Comparison of ENCODE assay signal across 1 cellular context in the genomic region with DNA sequence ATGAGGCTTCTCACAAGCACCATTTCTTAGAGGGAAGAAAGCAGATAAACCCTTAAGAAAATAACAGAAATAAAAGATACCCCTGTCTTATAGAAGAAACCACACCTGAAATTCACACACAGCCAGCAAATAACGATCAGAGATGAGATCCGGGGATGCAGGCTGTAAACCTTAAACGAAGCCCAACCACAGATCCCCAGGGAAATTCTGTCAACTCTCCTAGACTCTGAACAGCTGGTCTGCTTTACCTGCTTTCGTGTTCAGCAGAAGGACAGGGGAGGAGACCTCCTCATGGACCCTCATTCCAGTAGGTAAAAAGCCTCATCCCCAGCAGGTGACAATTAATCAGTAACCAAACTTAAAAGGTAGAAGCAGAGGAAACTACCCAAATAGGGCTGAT.
TF ChIP-seq lines count a peak whose summit lies in the region.

No MANE protein-coding gene starts in this region.

TF ChIP-seq in WTC11, 78 proteins besides CTCF, POLR2A, EP300 and RAD21 (continued from another document):
- TF ChIP-seq, protein P1, sequence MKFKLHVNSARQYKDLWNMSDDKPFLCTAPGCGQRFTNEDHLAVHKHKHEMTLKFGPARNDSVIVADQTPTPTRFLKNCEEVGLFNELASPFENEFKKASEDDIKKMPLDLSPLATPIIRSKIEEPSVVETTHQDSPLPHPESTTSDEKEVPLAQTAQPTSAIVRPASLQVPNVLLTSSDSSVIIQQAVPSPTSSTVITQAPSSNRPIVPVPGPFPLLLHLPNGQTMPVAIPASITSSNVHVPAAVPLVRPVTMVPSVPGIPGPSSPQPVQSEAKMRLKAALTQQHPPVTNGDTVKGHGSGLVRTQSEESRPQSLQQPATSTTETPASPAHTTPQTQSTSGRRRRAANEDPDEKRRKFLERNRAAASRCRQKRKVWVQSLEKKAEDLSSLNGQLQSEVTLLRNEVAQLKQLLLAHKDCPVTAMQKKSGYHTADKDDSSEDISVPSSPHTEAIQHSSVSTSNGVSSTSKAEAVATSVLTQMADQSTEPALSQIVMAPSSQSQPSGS (CRISPR knock-in tag; IDR thresholded peaks at IDR 0.05; ENCODE audit: borderline replicate concordance, low read depth) = no peak
- TF ChIP-seq, protein P2, sequence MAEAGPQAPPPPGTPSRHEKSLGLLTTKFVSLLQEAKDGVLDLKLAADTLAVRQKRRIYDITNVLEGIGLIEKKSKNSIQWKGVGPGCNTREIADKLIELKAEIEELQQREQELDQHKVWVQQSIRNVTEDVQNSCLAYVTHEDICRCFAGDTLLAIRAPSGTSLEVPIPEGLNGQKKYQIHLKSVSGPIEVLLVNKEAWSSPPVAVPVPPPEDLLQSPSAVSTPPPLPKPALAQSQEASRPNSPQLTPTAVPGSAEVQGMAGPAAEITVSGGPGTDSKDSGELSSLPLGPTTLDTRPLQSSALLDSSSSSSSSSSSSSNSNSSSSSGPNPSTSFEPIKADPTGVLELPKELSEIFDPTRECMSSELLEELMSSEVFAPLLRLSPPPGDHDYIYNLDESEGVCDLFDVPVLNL (CRISPR knock-in tag; IDR thresholded peaks at IDR 0.05; ENCODE audit: borderline replicate concordance, low read depth) = no peak
- TF ChIP-seq OVOL2 (CRISPR knock-in tag; IDR thresholded peaks at IDR 0.05; ENCODE audit: borderline replicate concordance) = no peak
- TF ChIP-seq FOXK1 (CRISPR knock-in tag; IDR thresholded peaks at IDR 0.05) = no peak
- no peak for TF ChIP-seq MAX (CRISPR knock-in tag; IDR thresholded peaks at IDR 0.05)
- TF ChIP-seq ZNF671 (CRISPR knock-in tag; IDR thresholded peaks at IDR 0.05) = no peak
- TF ChIP-seq ATF6 (CRISPR knock-in tag; IDR thresholded peaks at IDR 0.05) = no peak
- TF ChIP-seq NFATC4 (CRISPR knock-in tag; IDR thresholded peaks at IDR 0.05) = no peak
- TF ChIP-seq JAZF1 (CRISPR knock-in tag; IDR thresholded peaks at IDR 0.05) = no peak
- no peak for TF ChIP-seq MYBL2 (CRISPR knock-in tag; IDR thresholded peaks at IDR 0.05)
